8 cellular contexts compared by ENCODE assay signal in genomic region chr1:182084487-182085316, GRCh38. TPM values are rescaled to one million over a fixed set of nuclear protein-coding genes. Genes with fewer than 3 reads are reported as not detected.
DNase-seq lines count a peak whose midpoint lies in the region; ATAC-seq and TF ChIP-seq lines count a peak whose summit lies in the region.

No MANE protein-coding gene starts in this region.

- H3K9me3 ChIP-seq in testis: no peaks in the 10 kb centered on the region

- H3K27me3 ChIP-seq in testis: no peaks in the 10 kb centered on the region

- peak; percentile 79 for ATAC-seq in GM21447 (IDR thresholded peaks at IDR 0.05; ENCODE audit: unreplicated experiment)

- peak overlapping the region; percentile 80 to 83 for H3K27ac ChIP-seq in testis

- intact Hi-C loops in testis (cut with DNase I; ENCODE audit: low total_unique reads): loop anchor here (5.0 to 10.0 kb wide), 2 partner anchors 313 to 700 kb away; partner anchors contain the start of gene NPL

- DNase-seq in COLO668 (lab: John Stamatoyannopoulos, UW; ENCODE audit: unreplicated experiment) (peak; percentile 87), LoVo (ENCODE audit: low spot score) (peak; percentile 69), SHP77 (lab: John Stamatoyannopoulos, UW) (peak; percentile 42 to 76), foreskin melanocyte (peak; percentile 69), occipital lobe (lab: John Stamatoyannopoulos, UW) (peak; percentile 76), testis (peak; percentile 94)
- peak; percentile 72 for DNase-seq in activated effector memory CD4-positive, alpha-beta T cell treated with Interleukin-2 at 50 U/mL for 16 hours

- H3K4me3 ChIP-seq in testis: no peak overlapping the region

- no peak for TF ChIP-seq POLR2A in testis (IDR thresholded peaks at IDR 0.05)

- WGBS in testis, 2 donors: 19 to 51% methylated on average over 8 of the region's 8 CpGs

- peaks cover 16% of the 10 kb centered on the region for H3K4me1 ChIP-seq in testis

- no peaks in the 10 kb centered on the region for H3K36me3 ChIP-seq in testis (ENCODE audit: low read depth, missing control alignments)

- TF ChIP-seq CTCF in testis (IDR thresholded peaks at IDR 0.05): peak; percentile 72 to 95 (median 94)

RNA-seq across cellular contexts. Expression of gene ZNF648, which starts 23.2 kb away (rescaled TPM):
- total RNA-seq in occipital lobe: 0.31 TPM
- total RNA-seq in testis: 1 to 10 TPM; 3.8 to 5.0 TPM
- 0.91 TPM for polyA plus RNA-seq in testis (ENCODE audit: insufficient read depth, low read depth, low replicate concordance)
